In the genomic region with DNA sequence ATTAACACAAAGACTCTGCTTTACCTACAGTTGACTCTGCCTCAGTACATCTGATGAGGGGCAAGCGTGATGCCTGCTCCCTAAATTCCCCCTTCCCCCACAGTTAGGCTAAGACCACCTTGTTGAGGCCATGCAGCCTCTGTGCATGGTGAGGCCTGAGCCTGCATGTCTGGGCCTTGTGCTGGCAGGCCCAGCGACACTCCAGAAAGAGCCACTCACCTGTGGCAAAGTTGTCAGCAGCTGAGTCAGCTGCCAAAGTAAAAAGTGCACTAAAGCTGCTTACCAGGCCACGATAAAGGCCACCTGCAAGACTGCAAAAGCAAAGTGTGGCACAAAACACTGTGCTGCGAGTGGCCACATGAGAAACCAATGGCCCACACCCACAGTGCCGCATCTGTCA, we compare ENCODE assay signal across 24 cellular contexts.
A peak's percentile ranks its signal among the peaks of the same experiment; 100 is the strongest.
DNase-seq lines count a peak whose midpoint lies in the region; ATAC-seq, FAIRE-seq and TF ChIP-seq lines count a peak whose summit lies in the region.
"Had no signal": no experiment of that assay in that cellular context is flagged by ENCODE, and none has a peak within 500 bp of the region (broad histone marks: within the 10 kb centered on the region; RNA-seq: fewer than 3 reads in every experiment).

No MANE protein-coding gene starts in this region.

- no peak for FAIRE-seq in bronchial epithelial cell (lab: Jason Lieb, UNC)
- FAIRE-seq: A549, islet of Langerhans had no signal

- DNase-seq in NCI-H2171 treated with DMSO at 0.1 percent for 48 hours (lab: John Stamatoyannopoulos, UW) = peak; percentile 50
- DNase-seq in NCI-H2171 (lab: John Stamatoyannopoulos, UW) = no peak
- peak; percentile 75 for DNase-seq in bronchial epithelial cell (ENCODE audit: low read depth)
- DNase-seq in naive B cell = no peak
- DNase-seq in upper lobe of left lung = no peak
- DNase-seq in activated CD4-positive, alpha-beta T cell treated with anti-CD3 and anti-CD28 coated beads for 48 hours = no peak
- DNase-seq: activated CD4-positive, alpha-beta T cell treated with anti-CD3 and anti-CD28 coated beads, Interleukin-2, amount 10 ng/mL, durations not matched to agents 24 days and 14 days; BE2C; cerebellar nuclear complex; COR-L47; foreskin melanocyte; Kasumi-1; NCI-H187; NCI-H446; NK-92 treated with Interleukin-12 subunit alpha and Interleukin-12 subunit beta, amount 100 ng/mL, for 24 hours; Peyer's patch had no signal

- H3K27me3 ChIP-seq in bronchial epithelial cell (ENCODE audit: control insufficient read depth, insufficient read depth, low read length) (no peaks in the 10 kb centered on the region), upper lobe of left lung (no peaks in the 10 kb centered on the region)
- H3K27me3 ChIP-seq: ascending aorta, Peyer's patch had no signal

- peak overlapping the region; percentile 87 to 98 (median 97) for H3K27ac Mint-ChIP-seq in naive B cell
- H3K27ac Mint-ChIP-seq: activated CD4-positive, alpha-beta T cell treated with anti-CD3 and anti-CD28 coated beads, Interleukin-2, amount 10 ng/mL, durations not matched to agents 24 days and 14 days; activated naive CD4-positive, alpha-beta T cell treated with anti-CD3 and anti-CD28 coated beads, Interleukin-2, amount 50 U/mL, for 24 hours; T-helper 1 cell treated with Interleukin-12 subunit alpha and Interleukin-12 subunit beta and Interleukin-4 antibody, amounts not matched to agents 30 μg/mL and 1 μg/mL, for 36 hours had no signal

- peaks cover 72 to 87% (median 82%) of the 10 kb centered on the region in 3 donors for H3K4me1 Mint-ChIP-seq in naive B cell
- H3K4me1 Mint-ChIP-seq: activated naive CD4-positive, alpha-beta T cell treated with anti-CD3 and anti-CD28 coated beads, Interleukin-2, amount 50 U/mL, for 24 hours had no signal

- H3K36me3 ChIP-seq in bronchial epithelial cell (ENCODE audit: control insufficient read depth, insufficient read depth, low read length) (no peaks in the 10 kb centered on the region), upper lobe of left lung (no peaks in the 10 kb centered on the region)
- H3K36me3 ChIP-seq: ascending aorta, BE2C, Peyer's patch had no signal

- H3K9me3 Mint-ChIP-seq in naive B cell = peaks cover 0 to 4% (median 0%) of the 10 kb centered on the region in 7 donors
- H3K9me3 Mint-ChIP-seq: activated CD4-positive, alpha-beta T cell treated with anti-CD3 and anti-CD28 coated beads, Interleukin-2, amount 10 ng/mL, durations not matched to agents 24 days and 14 days; activated naive CD4-positive, alpha-beta T cell treated with anti-CD3 and anti-CD28 coated beads, Interleukin-2, amount 50 U/mL, for 24 hours; T-helper 1 cell treated with Interleukin-12 subunit alpha and Interleukin-12 subunit beta and Interleukin-4 antibody, amounts not matched to agents 30 μg/mL and 1 μg/mL, for 36 hours had no signal

- H3K4me1 ChIP-seq in upper lobe of left lung = peaks cover 3 to 26% (median 10%) of the 10 kb centered on the region in 4 donors
- H3K4me1 ChIP-seq: A549, ascending aorta, BE2C had no signal

- H3K36me3 Mint-ChIP-seq in naive B cell = peaks cover 21 to 22% of the 10 kb centered on the region in 2 donors
- H3K36me3 Mint-ChIP-seq: activated naive CD4-positive, alpha-beta T cell treated with anti-CD3 and anti-CD28 coated beads, Interleukin-2, amount 50 U/mL, for 24 hours had no signal

- no peak for TF ChIP-seq EP300 in upper lobe of left lung (IDR thresholded peaks at IDR 0.05)

- ATAC-seq in naive B cell (ENCODE audit: low read depth in 2 of 2) (no peak), upper lobe of left lung (ENCODE audit: low FRiP score in 2 of 2) (no peak), GM18519 (IDR thresholded peaks at IDR 0.05; ENCODE audit: low FRiP score, unreplicated experiment) (no peak), GM21390 (IDR thresholded peaks at IDR 0.05; ENCODE audit: unreplicated experiment) (no peak)
- ATAC-seq: A549 had no signal

- TF ChIP-seq CTCF in bronchial epithelial cell (IDR thresholded peaks at IDR 0.05; ENCODE audit: insufficient read depth, low read length, severe bottlenecking) (no peak), upper lobe of left lung (IDR thresholded peaks at IDR 0.05) (no peak)

- WGBS in upper lobe of left lung, 2 donors = 87 to 89% methylated on average over 4 to 5 of the region's 5 CpGs

- no peaks in the 10 kb centered on the region for H3K27me3 Mint-ChIP-seq in naive B cell
- H3K27me3 Mint-ChIP-seq: activated CD4-positive, alpha-beta T cell treated with anti-CD3 and anti-CD28 coated beads, Interleukin-2, amount 10 ng/mL, durations not matched to agents 24 days and 14 days had no signal

- H3K9me3 ChIP-seq in upper lobe of left lung = no peaks in the 10 kb centered on the region
- H3K9me3 ChIP-seq: A549, ascending aorta, BE2C, Peyer's patch had no signal

- TF ChIP-seq POLR2A in upper lobe of left lung (IDR thresholded peaks at IDR 0.05) = no peak

- peak overlapping the region in 7 of 8 donors; percentile 55 to 80 (median 75) for H3K4me3 Mint-ChIP-seq in naive B cell
- H3K4me3 Mint-ChIP-seq: activated CD4-positive, alpha-beta T cell treated with anti-CD3 and anti-CD28 coated beads, Interleukin-2, amount 10 ng/mL, durations not matched to agents 24 days and 14 days; activated naive CD4-positive, alpha-beta T cell treated with anti-CD3 and anti-CD28 coated beads, Interleukin-2, amount 50 U/mL, for 24 hours; T-helper 1 cell treated with Interleukin-12 subunit alpha and Interleukin-12 subunit beta and Interleukin-4 antibody, amounts not matched to agents 30 μg/mL and 1 μg/mL, for 36 hours had no signal

- H3K27ac ChIP-seq in upper lobe of left lung = peak overlapping the region in 3 of 4 donors; percentile 62 to 80 (median 65)
- H3K27ac ChIP-seq: A549, epithelial cell of prostate had no signal

- H3K4me3 ChIP-seq in bronchial epithelial cell (ENCODE audit: low read depth, low read length) (no peak overlapping the region), upper lobe of left lung (no peak overlapping the region)
- H3K4me3 ChIP-seq: A549, ascending aorta, Peyer's patch had no signal

Comparison
In these comparisons a context has a peak if more than half of its experiments do, and no peak if none do; other contexts are left out.
1. DNase-seq: peak in NCI-H2171 treated with DMSO at 0.1 percent for 48 hours (single experiment) and bronchial epithelial cell (single experiment); none in NCI-H2171 (single experiment), naive B cell (single experiment), upper lobe of left lung (0 of 2) and activated CD4-positive, alpha-beta T cell treated with anti-CD3 and anti-CD28 coated beads for 48 hours (single experiment).